20 cellular contexts compared by ENCODE assay signal in the genomic region with DNA sequence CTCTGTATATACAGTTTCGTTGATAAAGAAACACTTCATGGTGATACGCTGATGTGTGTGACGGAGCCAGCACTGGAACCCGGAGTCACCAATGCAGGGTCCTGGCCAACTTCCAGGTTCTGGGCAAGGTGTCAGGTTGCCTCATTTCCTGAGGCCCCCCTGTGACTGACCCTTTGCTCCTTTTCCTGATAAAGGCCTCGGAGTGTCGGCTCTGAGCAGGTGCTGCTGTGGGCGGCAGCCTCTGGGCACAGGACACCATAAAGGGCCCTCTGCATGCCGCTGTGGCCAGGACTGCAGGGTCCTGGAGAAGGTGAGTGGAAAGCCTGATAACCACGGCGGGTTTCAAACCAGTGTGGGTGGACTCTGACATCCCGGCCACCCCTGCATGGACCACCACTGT.
"Had no signal": no experiment of that assay in that cellular context is flagged by ENCODE, and none has a peak within 500 bp of the region (broad histone marks: within the 10 kb centered on the region; RNA-seq: fewer than 3 reads in every experiment).

No MANE protein-coding gene starts in this region.

- H3K4me3 ChIP-seq: sigmoid colon, smooth muscle cell, transverse colon had no signal

- H3K4me3 Mint-ChIP-seq: activated CD4-positive, alpha-beta memory T cell treated with anti-CD3 and anti-CD28 coated beads for 36 hours; activated naive CD4-positive, alpha-beta T cell treated with anti-CD3 and anti-CD28 coated beads for 36 hours; activated naive CD8-positive, alpha-beta T cell treated with anti-CD3 and anti-CD28 coated beads, Interleukin-2, amount 10 ng/mL, durations not matched to agents 7 days and 5 days; activated T-cell treated with anti-CD3 and anti-CD28 coated beads, Interleukin-2, amount 50 U/mL, for 72 hours; immature natural killer cell; naive thymus-derived CD4-positive, alpha-beta T cell; neural crest cell; stimulated activated memory B cell treated with anti-CD40 and anti-IgM and Interleukin-4, amounts not matched to agents 10 μg/mL and 1 μg/mL and 100 μg/mL, for 72 hours had no signal

- H3K4me1 ChIP-seq: foreskin keratinocyte, sigmoid colon, transverse colon had no signal

- H3K9me3 ChIP-seq: sigmoid colon, transverse colon had no signal

- H3K27ac ChIP-seq: foreskin keratinocyte, sigmoid colon, transverse colon had no signal

- ATAC-seq: activated T-cell treated with anti-CD3 and anti-CD28 coated beads, Interleukin-2, amount 50 U/mL, for 72 hours; foreskin keratinocyte; left lobe of liver; naive thymus-derived CD4-positive, alpha-beta T cell; stimulated activated memory B cell treated with anti-CD40 and anti-IgM and Interleukin-4, amounts not matched to agents 10 μg/mL and 1 μg/mL and 100 μg/mL, for 72 hours had no signal

- H3K27ac Mint-ChIP-seq: activated CD4-positive, alpha-beta memory T cell treated with anti-CD3 and anti-CD28 coated beads for 36 hours; activated naive CD4-positive, alpha-beta T cell treated with anti-CD3 and anti-CD28 coated beads for 36 hours; activated naive CD8-positive, alpha-beta T cell treated with anti-CD3 and anti-CD28 coated beads, Interleukin-2, amount 10 ng/mL, durations not matched to agents 7 days and 5 days; activated T-cell treated with anti-CD3 and anti-CD28 coated beads, Interleukin-2, amount 50 U/mL, for 72 hours; stimulated activated memory B cell treated with anti-CD40 and anti-IgM and Interleukin-4, amounts not matched to agents 10 μg/mL and 1 μg/mL and 100 μg/mL, for 72 hours had no signal

- H3K27me3 Mint-ChIP-seq: activated CD4-positive, alpha-beta memory T cell treated with anti-CD3 and anti-CD28 coated beads for 36 hours; activated naive CD8-positive, alpha-beta T cell treated with anti-CD3 and anti-CD28 coated beads, Interleukin-2, amount 10 ng/mL, durations not matched to agents 7 days and 5 days; naive thymus-derived CD4-positive, alpha-beta T cell; stimulated activated memory B cell treated with anti-CD40 and anti-IgM and Interleukin-4, amounts not matched to agents 10 μg/mL and 1 μg/mL and 100 μg/mL, for 72 hours had no signal

- H3K27me3 ChIP-seq: foreskin keratinocyte, sigmoid colon, transverse colon had no signal

- DNase-seq: activated CD4-positive, alpha-beta memory T cell treated with anti-CD3 and anti-CD28 coated beads for 36 hours; activated CD4-positive, alpha-beta T cell treated with anti-CD3 and anti-CD28 coated beads for 48 hours; activated effector memory CD4-positive, alpha-beta T cell treated with Interleukin-2 at 50 U/mL for 16 hours; activated naive CD4-positive, alpha-beta T cell treated with anti-CD3 and anti-CD28 coated beads for 36 hours; activated naive CD8-positive, alpha-beta T cell treated with anti-CD3 and anti-CD28 coated beads, Interleukin-2, amount 10 ng/mL, durations not matched to agents 7 days and 5 days; activated T-cell treated with anti-CD3 and anti-CD28 coated beads, Interleukin-2, amount 50 U/mL, for 72 hours; amygdala; effector CD8-positive, alpha-beta T cell; foreskin keratinocyte; immature natural killer cell; naive thymus-derived CD4-positive, alpha-beta T cell; occipital lobe; posterior cingulate gyrus; sigmoid colon; stimulated activated CD4-positive, alpha-beta T cell treated with anti-CD3 and anti-CD28 coated beads, Interleukin-15, amount 100 ng/mL, for 24 hours; transverse colon had no signal

- H3K9me3 Mint-ChIP-seq: activated CD4-positive, alpha-beta memory T cell treated with anti-CD3 and anti-CD28 coated beads for 36 hours; activated naive CD4-positive, alpha-beta T cell treated with anti-CD3 and anti-CD28 coated beads for 36 hours; activated naive CD8-positive, alpha-beta T cell treated with anti-CD3 and anti-CD28 coated beads, Interleukin-2, amount 10 ng/mL, durations not matched to agents 7 days and 5 days; activated T-cell treated with anti-CD3 and anti-CD28 coated beads, Interleukin-2, amount 50 U/mL, for 72 hours; immature natural killer cell; neural crest cell; stimulated activated memory B cell treated with anti-CD40 and anti-IgM and Interleukin-4, amounts not matched to agents 10 μg/mL and 1 μg/mL and 100 μg/mL, for 72 hours had no signal

- H3K4me1 Mint-ChIP-seq: activated naive CD8-positive, alpha-beta T cell treated with anti-CD3 and anti-CD28 coated beads, Interleukin-2, amount 10 ng/mL, durations not matched to agents 7 days and 5 days; naive thymus-derived CD4-positive, alpha-beta T cell; neural crest cell; stimulated activated memory B cell treated with anti-CD40 and anti-IgM and Interleukin-4, amounts not matched to agents 10 μg/mL and 1 μg/mL and 100 μg/mL, for 72 hours had no signal

- H3K4me2 ChIP-seq: smooth muscle cell had no signal
